9 cellular contexts compared by ENCODE assay signal in genomic region chr12:120761581-120761980, GRCh38. TPM values are rescaled to one million over a fixed set of nuclear protein-coding genes. Genes with fewer than 3 reads are reported as not detected.
DNase-seq lines count a peak whose midpoint lies in the region; ATAC-seq and TF ChIP-seq lines count a peak whose summit lies in the region.
"Had no signal": no experiment of that assay in that cellular context is flagged by ENCODE, and none has a peak within 500 bp of the region (broad histone marks: within the 10 kb centered on the region; RNA-seq: fewer than 3 reads in every experiment).

No MANE protein-coding gene starts in this region.

- intact Hi-C loops in left lung (cut with DNase I) = no loop called here

- no peaks in the 10 kb centered on the region for H3K4me1 ChIP-seq in left lung
- H3K4me1 ChIP-seq in suprapubic skin = peaks cover 20% of the 10 kb centered on the region

- TF ChIP-seq CTCF in left lung (IDR thresholded peaks at IDR 0.05) (no peak), suprapubic skin (IDR thresholded peaks at IDR 0.05) (no peak)

- H3K4me3 ChIP-seq in left lung (no peak overlapping the region), suprapubic skin (no peak overlapping the region)

- 37% methylated on average over 10 of the region's 10 CpGs for WGBS in suprapubic skin

- no peak for TF ChIP-seq EP300 in suprapubic skin (IDR thresholded peaks at IDR 0.05)

- H3K27ac ChIP-seq in left lung (peak overlapping the region; percentile 33 to 70), suprapubic skin (peak overlapping the region; percentile 77)
- H3K27ac ChIP-seq: 22Rv1 had no signal

- H3K36me3 ChIP-seq in left lung (peaks cover 0 to 69% of the 10 kb centered on the region in 2 donors), suprapubic skin (peaks cover 49% of the 10 kb centered on the region)

- DNase-seq in DMS79 treated with DMSO at 0.1 percent for 48 hours (lab: John Stamatoyannopoulos, UW) = peak; percentile 10
- no peak for DNase-seq in DMS79 (lab: John Stamatoyannopoulos, UW)
- DNase-seq in dedifferentiated amniotic fluid mesenchymal stem cell (ENCODE audit: extremely low spot score) = peak; percentile 64
- no peak for DNase-seq in left lung
- DNase-seq in suprapubic skin (ENCODE audit: low spot score in 2 of 2) = no peak
- no peak for DNase-seq in activated naive CD4-positive, alpha-beta T cell treated with Interleukin-2 at 50 U/mL for 16 hours

- H3K27me3 ChIP-seq in left lung (no peaks in the 10 kb centered on the region), suprapubic skin (no peaks in the 10 kb centered on the region)

- H3K9me3 ChIP-seq in left lung (no peaks in the 10 kb centered on the region), suprapubic skin (no peaks in the 10 kb centered on the region)

- TF ChIP-seq POLR2A in suprapubic skin (IDR thresholded peaks at IDR 0.05) = no peak

- ATAC-seq in left lung = peak; percentile 74
- ATAC-seq in GM21723 (IDR thresholded peaks at IDR 0.05; ENCODE audit: unreplicated experiment) = no peak
- no peak for ATAC-seq in HG03469 (IDR thresholded peaks at IDR 0.05; ENCODE audit: unreplicated experiment)

RNA-seq across cellular contexts. Expression of gene ACADS, which starts 36.0 kb away (rescaled TPM):
- total RNA-seq in left lung (10 to 100 TPM; 17.3 to 20.6 TPM), suprapubic skin (10 to 100 TPM; 19.6 to 27.6 (median 24.4) TPM)

RNA-seq across cellular contexts. Expression of gene UNC119B, which starts 51.3 kb away (rescaled TPM):
- 10 to 100 TPM; 23.3 to 28.3 TPM for total RNA-seq in left lung
- 10 to 100 TPM; 14.2 to 27.6 (median 19.3) TPM for total RNA-seq in suprapubic skin

Comparison
In these comparisons a context has a peak if more than half of its experiments do, and no peak if none do; other contexts are left out.
1. DNase-seq: peak in DMS79 treated with DMSO at 0.1 percent for 48 hours (single experiment) and dedifferentiated amniotic fluid mesenchymal stem cell (single experiment); none in DMS79 (single experiment), left lung (0 of 2), suprapubic skin (0 of 2) and activated naive CD4-positive, alpha-beta T cell treated with Interleukin-2 at 50 U/mL for 16 hours (single experiment).